In genomic region chr16:76955629-76956028, GRCh38 we compare ENCODE assay signal across 17 cellular contexts.
A peak's percentile ranks its signal among the peaks of the same experiment; 100 is the strongest.
DNase-seq lines count a peak whose midpoint lies in the region; ATAC-seq, FAIRE-seq and TF ChIP-seq lines count a peak whose summit lies in the region.
"Had no signal": no experiment of that assay in that cellular context is flagged by ENCODE, and none has a peak within 500 bp of the region (broad histone marks: within the 10 kb centered on the region; RNA-seq: fewer than 3 reads in every experiment).

No MANE protein-coding gene starts in this region.

- no peak for ATAC-seq in IMR-90 (ENCODE audit: low read depth)
- ATAC-seq: Panc1 had no signal

- POLR2A ChIA-PET in IMR-90 (lab: Charles Lee; ENCODE audit: unreplicated experiment) (no interaction called here), endothelial cell of umbilical vein (lab: Charles Lee) (no interaction called here)

- no peak overlapping the region for H2BK15ac ChIP-seq in IMR-90 (ENCODE audit: low read depth, low read length)

- no peak overlapping the region for H3K18ac ChIP-seq in IMR-90 (ENCODE audit: low read depth, low read length)

- H3K27me3 ChIP-seq in IMR-90 (ENCODE audit: control insufficient read depth, insufficient read depth, low read length) (no peaks in the 10 kb centered on the region), adipocyte (replicated peaks; ENCODE audit: control insufficient read depth, insufficient read depth, low read length) (no peaks in the 10 kb centered on the region), endothelial cell of umbilical vein (ENCODE audit: control insufficient read depth in 2 of 2, insufficient read depth in 2 of 2, low read length in 2 of 2) (no peaks in the 10 kb centered on the region), osteoblast (ENCODE audit: insufficient read depth, low read length) (no peaks in the 10 kb centered on the region), Karpas-422 (ENCODE audit: low read length) (no peaks in the 10 kb centered on the region), uterus (no peaks in the 10 kb centered on the region)
- H3K27me3 ChIP-seq: BLaER1 had no signal

- H3K9me3 ChIP-seq in IMR-90 (ENCODE audit: control insufficient read depth, insufficient read depth, low read length) = peaks cover 4% of the 10 kb centered on the region; the same call in 1 of the 2 replicates
- H3K9me3 ChIP-seq in adipocyte (ENCODE audit: control insufficient read depth, low read length) = no peaks in the 10 kb centered on the region
- no peaks in the 10 kb centered on the region for H3K9me3 ChIP-seq in endothelial cell of umbilical vein (replicated peaks; ENCODE audit: control insufficient read depth, insufficient read depth, low read length)
- no peaks in the 10 kb centered on the region for H3K9me3 ChIP-seq in osteoblast (ENCODE audit: low read depth, low read length)
- no peaks in the 10 kb centered on the region for H3K9me3 ChIP-seq in Karpas-422 (ENCODE audit: low read length)
- no peaks in the 10 kb centered on the region for H3K9me3 ChIP-seq in uterus

- H2AK5ac ChIP-seq in IMR-90 (ENCODE audit: low read depth, low read length) = no peak overlapping the region

- no peak overlapping the region for H2AK9ac ChIP-seq in IMR-90 (replicated peaks; ENCODE audit: low read depth, low read length, poor library complexity)

- H4K20me1 ChIP-seq in IMR-90 (ENCODE audit: insufficient read depth, low read length) (no peaks in the 10 kb centered on the region), endothelial cell of umbilical vein (replicated peaks; ENCODE audit: control insufficient read depth, extremely low read depth, insufficient read depth, low read length) (no peaks in the 10 kb centered on the region), osteoblast (ENCODE audit: insufficient read depth, low read length) (no peaks in the 10 kb centered on the region), Karpas-422 (ENCODE audit: insufficient read depth, low read depth, low read length) (no peaks in the 10 kb centered on the region)
- H4K20me1 ChIP-seq: BLaER1 had no signal

- no peak for TF ChIP-seq POLR2A in IMR-90 (IDR thresholded peaks at IDR 0.05; ENCODE audit: low read depth, low read length)
- no peak for TF ChIP-seq POLR2A in endothelial cell of umbilical vein (IDR thresholded peaks at IDR 0.05; ENCODE audit: low read depth, low read length)
- TF ChIP-seq POLR2A in uterus (IDR thresholded peaks at IDR 0.05) = no peak

- H3K4me2 ChIP-seq in IMR-90 (ENCODE audit: low read depth, low read length) (no peak overlapping the region), endothelial cell of umbilical vein (ENCODE audit: insufficient read depth, low read length) (no peak overlapping the region), osteoblast (ENCODE audit: insufficient read depth, low read length) (peak overlapping the region; percentile 6), Karpas-422 (ENCODE audit: low read depth, low read length, poor library complexity, severe bottlenecking) (no peak overlapping the region)
- H3K4me2 ChIP-seq: BLaER1 had no signal

- H3K9me2 ChIP-seq in Karpas-422 (replicated peaks; ENCODE audit: insufficient read depth, low read length) = no peaks in the 10 kb centered on the region

- BruUV-seq in IMR-90 (replicated peaks; lab: Mats Ljungman, UMichigan) (no TSS peak), endothelial cell of umbilical vein (replicated peaks; lab: Mats Ljungman, UMichigan) (no TSS peak)

- TF ChIP-seq RAD21 in IMR-90 (IDR thresholded peaks at IDR 0.05; ENCODE audit: low read length) = no peak

- dilution Hi-C loops in IMR-90 (cut with HindIII; ENCODE audit: low sequenced_read_pairs, unreplicated experiment) (no loop called here), endothelial cell of umbilical vein (cut with MboI; ENCODE audit: extremely low pct_ligation_motif_present, low sequenced_read_pairs) (no loop called here)

- intact Hi-C loops in IMR-90 (cut with micrococcal nuclease) = no loop called here
- intact Hi-C loops in endothelial cell of umbilical vein (cut with micrococcal nuclease) = no loop called here
- intact Hi-C loops in uterus (cut with DNase I; ENCODE audit: low total_unique reads) = no loop called here

- H3K4ac ChIP-seq in IMR-90 (ENCODE audit: low read depth, low read length) = no peak overlapping the region

- WGBS in IMR-90 (ENCODE audit: extremely low coverage in 2 of 2, insufficient read length in 1 of 2), 2 experiments = no CpG with 5 or more reads among the region's 5 CpGs

- H4K8ac ChIP-seq in IMR-90 (ENCODE audit: low read depth in 2 of 2, low read length in 2 of 2) = no peak overlapping the region

- no peak overlapping the region for H2BK5ac ChIP-seq in IMR-90 (ENCODE audit: low read depth, low read length, poor library complexity, severe bottlenecking)

- no peak for FAIRE-seq in endothelial cell of umbilical vein (lab: Jason Lieb, UNC)

- CTCF ChIA-PET in IMR-90 (lab: Yijun Ruan, JAX) (no interaction called here), endothelial cell of umbilical vein (lab: Charles Lee) (no interaction called here)

- H3K9me1 ChIP-seq in IMR-90 (ENCODE audit: insufficient read depth, low read length) (no peaks in the 10 kb centered on the region), endothelial cell of umbilical vein (replicated peaks; ENCODE audit: control insufficient read depth, extremely low read depth, insufficient read depth, low read length) (no peaks in the 10 kb centered on the region)

- H3K4me1 ChIP-seq in IMR-90 (ENCODE audit: control insufficient read depth, insufficient read depth, low read length) = no peaks in the 10 kb centered on the region
- H3K4me1 ChIP-seq in adipocyte (ENCODE audit: control insufficient read depth, insufficient read depth, low read length) = peaks cover 10% of the 10 kb centered on the region
- no peaks in the 10 kb centered on the region for H3K4me1 ChIP-seq in endothelial cell of umbilical vein (ENCODE audit: control insufficient read depth, extremely low read depth, insufficient read depth, low read length)
- no peaks in the 10 kb centered on the region for H3K4me1 ChIP-seq in osteoblast (ENCODE audit: insufficient read depth, low read length)
- peaks cover 8% of the 10 kb centered on the region for H3K4me1 ChIP-seq in Karpas-422 (ENCODE audit: low read length)
- no peaks in the 10 kb centered on the region for H3K4me1 ChIP-seq in uterus
- H3K4me1 ChIP-seq: BLaER1 had no signal

- no peak overlapping the region for H2BK20ac ChIP-seq in IMR-90 (ENCODE audit: low read depth, low read length)

- H3K9ac ChIP-seq in IMR-90 (ENCODE audit: low read depth, low read length) (no peak overlapping the region), adipocyte (ENCODE audit: low read length) (no peak overlapping the region), endothelial cell of umbilical vein (replicated peaks; ENCODE audit: extremely low read depth, insufficient read depth, low read length) (no peak overlapping the region), Karpas-422 (ENCODE audit: low read length) (no peak overlapping the region)
- H3K9ac ChIP-seq: BLaER1 had no signal

- H3K23ac ChIP-seq in IMR-90 (ENCODE audit: low read depth, low read length) = no peak overlapping the region

- no peak overlapping the region for H3K56ac ChIP-seq in IMR-90 (ENCODE audit: extremely low read depth, insufficient read depth, low read length)

- H3K4me3 ChIP-seq in IMR-90 (ENCODE audit: insufficient read depth, low read depth, low read length) (no peak overlapping the region), adipocyte (ENCODE audit: low read length) (peak overlapping the region; percentile 30), endothelial cell of umbilical vein (replicated peaks in 1 of 3; ENCODE audit: insufficient read depth in 1 of 3, low read depth in 1 of 3, low read length in 3 of 3) (no peak overlapping the region), osteoblast (ENCODE audit: insufficient read depth, low read length) (no peak overlapping the region), Karpas-422 (ENCODE audit: low read length) (no peak overlapping the region), uterus (no peak overlapping the region)
- H3K4me3 ChIP-seq: BLaER1 had no signal

- H3K79me2 ChIP-seq in endothelial cell of umbilical vein (ENCODE audit: control insufficient read depth, insufficient read depth, low read length) (no peaks in the 10 kb centered on the region), osteoblast (ENCODE audit: insufficient read depth, low read length) (no peaks in the 10 kb centered on the region), Karpas-422 (ENCODE audit: low read length) (no peaks in the 10 kb centered on the region)

- H3K36me3 ChIP-seq in IMR-90 (ENCODE audit: control insufficient read depth, insufficient read depth, low read length) (no peaks in the 10 kb centered on the region), adipocyte (ENCODE audit: control insufficient read depth, insufficient read depth, low read length, severe bottlenecking) (no peaks in the 10 kb centered on the region), endothelial cell of umbilical vein (ENCODE audit: control insufficient read depth in 2 of 2, extremely low read depth in 1 of 2, insufficient read depth in 2 of 2, low read length in 2 of 2) (no peaks in the 10 kb centered on the region), osteoblast (ENCODE audit: insufficient read depth, low read length) (no peaks in the 10 kb centered on the region), Karpas-422 (ENCODE audit: insufficient read depth, low read length) (no peaks in the 10 kb centered on the region; the same call in 1 of the 2 replicates), uterus (no peaks in the 10 kb centered on the region)
- H3K36me3 ChIP-seq: BLaER1 had no signal

- DNase-seq in IMR-90 = peak; percentile 5
- no peak for DNase-seq in adipocyte (ENCODE audit: low read depth)
- DNase-seq in endothelial cell of umbilical vein (ENCODE audit: low read depth, low spot score) = no peak
- DNase-seq in osteoblast (ENCODE audit: insufficient read length, low spot score, missing footprints) = no peak
- no peak for DNase-seq in Karpas-422
- no peak for DNase-seq in uterus
- no peak for DNase-seq in activated effector memory CD4-positive, alpha-beta T cell treated with Interleukin-2 at 50 U/mL for 16 hours
- DNase-seq: CD8-positive, alpha-beta memory T cell; DMS 273 treated with DMSO at 0.1 percent for 48 hours; H9; MV-4-11; NCI-H1436; NCI-H2081; NCI-H345; SHP77 treated with DMSO at 0.1 percent for 48 hours had no signal

- no peak overlapping the region for H2BK120ac ChIP-seq in IMR-90 (ENCODE audit: low read depth, low read length)

- no peak overlapping the region for H4K91ac ChIP-seq in IMR-90 (ENCODE audit: insufficient read depth, low read depth, low read length)

- H3K27ac ChIP-seq in IMR-90 (ENCODE audit: insufficient read depth, low read length) (no peak overlapping the region), endothelial cell of umbilical vein (ENCODE audit: insufficient read depth, low read depth, low read length) (no peak overlapping the region), osteoblast (ENCODE audit: low read depth, low read length) (no peak overlapping the region), Karpas-422 (ENCODE audit: low read length) (no peak overlapping the region), uterus (no peak overlapping the region)
- H3K27ac ChIP-seq: BLaER1 had no signal

- H2AFZ ChIP-seq in IMR-90 (replicated peaks; ENCODE audit: low read length, poor library complexity) = no peak overlapping the region
- no peak overlapping the region for H2AFZ ChIP-seq in endothelial cell of umbilical vein (ENCODE audit: low read depth, low read length)
- H2AFZ ChIP-seq in osteoblast (ENCODE audit: low read length) = no peak overlapping the region
- no peak overlapping the region for H2AFZ ChIP-seq in Karpas-422 (ENCODE audit: low read length)

- TF ChIP-seq CTCF in IMR-90 (conservative IDR thresholded peaks at IDR 0.05; ENCODE audit: low read depth, low read length) (no peak), endothelial cell of umbilical vein (IDR thresholded peaks at IDR 0.05; ENCODE audit: extremely low read depth in 1 of 2, insufficient read depth in 1 of 2, low read depth in 1 of 2, low read length in 2 of 2) (no peak), osteoblast (IDR thresholded peaks at IDR 0.05; ENCODE audit: extremely low read depth, low read depth, low read length) (no peak), uterus (IDR thresholded peaks at IDR 0.05) (no peak)

- no peaks in the 10 kb centered on the region for H3K79me1 ChIP-seq in IMR-90 (ENCODE audit: low read depth in 1 of 2, low read length in 2 of 2)

- H3K14ac ChIP-seq in IMR-90 (replicated peaks; ENCODE audit: low read depth, low read length) = no peak overlapping the region

- in situ Hi-C loops in IMR-90 (cut with MboI; ENCODE audit: low sequenced_read_pairs) = no loop called here

- no peak overlapping the region for H4K5ac ChIP-seq in IMR-90 (ENCODE audit: low read depth, low read length)
